17 cellular contexts compared by ENCODE assay signal in genomic region chr18:478679-479078, GRCh38. TPM values are rescaled to one million over a fixed set of nuclear protein-coding genes. Genes with fewer than 3 reads are reported as not detected.
A peak's percentile ranks its signal among the peaks of the same experiment; 100 is the strongest.
DNase-seq lines count a peak whose midpoint lies in the region; ATAC-seq and TF ChIP-seq lines count a peak whose summit lies in the region.
"Had no signal": no experiment of that assay in that cellular context is flagged by ENCODE, and none has a peak within 500 bp of the region (broad histone marks: within the 10 kb centered on the region; RNA-seq: fewer than 3 reads in every experiment).

No MANE protein-coding gene starts in this region.

- POLR2A ChIA-PET in activated CD8-positive, alpha-beta T cell treated with anti-CD3 and anti-CD28 coated beads, Interleukin-2, amount 10 ng/mL, durations not matched to agents 7 days and 5 days (lab: Charles Lee) = no interaction called here

- H3K4me3 Mint-ChIP-seq in chondrocyte (ENCODE audit: unreplicated experiment) = peak overlapping the region; percentile 54
- H3K4me3 Mint-ChIP-seq in activated CD8-positive, alpha-beta T cell treated with anti-CD3 and anti-CD28 coated beads, Interleukin-2, amount 10 ng/mL, durations not matched to agents 7 days and 5 days = no peak overlapping the region
- H3K4me3 Mint-ChIP-seq: CD4-positive, alpha-beta memory T cell; T-helper 1 cell treated with Interleukin-12 subunit alpha and Interleukin-12 subunit beta and Interleukin-4 antibody, amounts not matched to agents 30 μg/mL and 1 μg/mL, for 36 hours had no signal

- H3K9me2 ChIP-seq in hepatocyte (replicated peaks; ENCODE audit: insufficient read depth) = no peaks in the 10 kb centered on the region

- peak overlapping the region; percentile 94 for H3K27ac Mint-ChIP-seq in chondrocyte (ENCODE audit: unreplicated experiment)
- H3K27ac Mint-ChIP-seq in activated CD8-positive, alpha-beta T cell treated with anti-CD3 and anti-CD28 coated beads, Interleukin-2, amount 10 ng/mL, durations not matched to agents 7 days and 5 days = no peak overlapping the region
- H3K27ac Mint-ChIP-seq: CD4-positive, alpha-beta memory T cell; T-helper 1 cell treated with Interleukin-12 subunit alpha and Interleukin-12 subunit beta and Interleukin-4 antibody, amounts not matched to agents 30 μg/mL and 1 μg/mL, for 36 hours had no signal

- H3K4me3 ChIP-seq in hepatocyte (no peak overlapping the region), thoracic aorta (no peak overlapping the region)
- H3K4me3 ChIP-seq: adrenal gland, gastrocnemius medialis, mucosa of descending colon had no signal

- H3K9me3 ChIP-seq in hepatocyte (ENCODE audit: low read depth) (no peaks in the 10 kb centered on the region), thoracic aorta (no peaks in the 10 kb centered on the region)
- H3K9me3 ChIP-seq: adrenal gland, gastrocnemius medialis, mucosa of descending colon had no signal

- no peaks in the 10 kb centered on the region for H3K9me3 Mint-ChIP-seq in chondrocyte (ENCODE audit: low read depth)
- no peaks in the 10 kb centered on the region for H3K9me3 Mint-ChIP-seq in activated CD8-positive, alpha-beta T cell treated with anti-CD3 and anti-CD28 coated beads, Interleukin-2, amount 10 ng/mL, durations not matched to agents 7 days and 5 days (ENCODE audit: insufficient read depth)
- H3K9me3 Mint-ChIP-seq: CD4-positive, alpha-beta memory T cell; T-helper 1 cell treated with Interleukin-12 subunit alpha and Interleukin-12 subunit beta and Interleukin-4 antibody, amounts not matched to agents 30 μg/mL and 1 μg/mL, for 36 hours had no signal

- H3K79me2 ChIP-seq in hepatocyte = peaks cover 2% of the 10 kb centered on the region

- H3K36me3 ChIP-seq in hepatocyte (replicated peaks; ENCODE audit: insufficient read depth, low read depth) (no peaks in the 10 kb centered on the region), thoracic aorta (no peaks in the 10 kb centered on the region)
- H3K36me3 ChIP-seq: adrenal gland, gastrocnemius medialis had no signal

- H3K4me1 Mint-ChIP-seq in chondrocyte (ENCODE audit: low read depth) = peaks cover 55% of the 10 kb centered on the region
- H3K4me1 Mint-ChIP-seq in activated CD8-positive, alpha-beta T cell treated with anti-CD3 and anti-CD28 coated beads, Interleukin-2, amount 10 ng/mL, durations not matched to agents 7 days and 5 days (ENCODE audit: low read depth) = no peaks in the 10 kb centered on the region
- H3K4me1 Mint-ChIP-seq: CD4-positive, alpha-beta memory T cell had no signal

- peak; percentile 53 for DNase-seq in M059J (ENCODE audit: low read depth)
- no peak for DNase-seq in chondrocyte (ENCODE audit: low spot score)
- no peak for DNase-seq in hepatocyte (ENCODE audit: low spot score)
- no peak for DNase-seq in thoracic aorta (ENCODE audit: low spot score)
- DNase-seq in activated CD8-positive, alpha-beta T cell treated with anti-CD3 and anti-CD28 coated beads, Interleukin-2, amount 10 ng/mL, durations not matched to agents 7 days and 5 days = no peak
- DNase-seq in HK-2 (ENCODE audit: unreplicated experiment) = no peak
- DNase-seq: activated T-cell treated with anti-CD3 and anti-CD28 coated beads for 4 hours; adrenal gland; CD4-positive, alpha-beta memory T cell; gastrocnemius medialis; GOT3; mucosa of descending colon; NCI-H1417 treated with DMSO at 0.1 percent for 48 hours; NCI-H446 treated with DMSO at 0.1 percent for 48 hours had no signal

- H3K36me3 Mint-ChIP-seq in chondrocyte (ENCODE audit: low read depth) = no peaks in the 10 kb centered on the region
- no peaks in the 10 kb centered on the region for H3K36me3 Mint-ChIP-seq in activated CD8-positive, alpha-beta T cell treated with anti-CD3 and anti-CD28 coated beads, Interleukin-2, amount 10 ng/mL, durations not matched to agents 7 days and 5 days (ENCODE audit: low read depth)
- H3K36me3 Mint-ChIP-seq: CD4-positive, alpha-beta memory T cell had no signal

- WGBS in hepatocyte (ENCODE audit: low lambda C conversion rate, missing lambda C conversion rate) = 94% methylated on average over 5 of the region's 5 CpGs

- TF ChIP-seq CTCF in chondrocyte (IDR thresholded peaks at IDR 0.05) = no peak
- no peak for TF ChIP-seq CTCF in hepatocyte (IDR thresholded peaks at IDR 0.05; ENCODE audit: poor library complexity)
- no peak for TF ChIP-seq CTCF in thoracic aorta (IDR thresholded peaks at IDR 0.05)

- CTCF ChIA-PET in activated CD8-positive, alpha-beta T cell treated with anti-CD3 and anti-CD28 coated beads, Interleukin-2, amount 10 ng/mL, durations not matched to agents 7 days and 5 days (lab: Charles Lee) = no interaction called here

- ATAC-seq in thoracic aorta (ENCODE audit: insufficient number of reproducible peaks, low FRiP score, low read depth) (peak; percentile 47), GM18502 (IDR thresholded peaks at IDR 0.05; ENCODE audit: poor library complexity, unreplicated experiment) (no peak)
- no peak for ATAC-seq in activated CD8-positive, alpha-beta T cell treated with anti-CD3 and anti-CD28 coated beads, Interleukin-2, amount 10 ng/mL, durations not matched to agents 7 days and 5 days
- ATAC-seq: gastrocnemius medialis, mucosa of descending colon, Panc1 had no signal

- peaks cover 24% of the 10 kb centered on the region for H3K4me1 ChIP-seq in hepatocyte (ENCODE audit: insufficient read depth)
- peaks cover 8 to 21% of the 10 kb centered on the region in 2 donors for H3K4me1 ChIP-seq in thoracic aorta (ENCODE audit: control insufficient read depth in 1 of 2, low read depth in 2 of 2)
- H3K4me1 ChIP-seq: gastrocnemius medialis had no signal

- no peak overlapping the region for H2AFZ ChIP-seq in hepatocyte

- H3K27me3 ChIP-seq in hepatocyte (no peaks in the 10 kb centered on the region), thoracic aorta (replicated peaks; ENCODE audit: insufficient read depth) (no peaks in the 10 kb centered on the region)
- H3K27me3 ChIP-seq: adrenal gland, gastrocnemius medialis had no signal

- H3K27ac ChIP-seq in hepatocyte (peak overlapping the region; percentile 65), thoracic aorta (no peak overlapping the region)
- H3K27ac ChIP-seq: gastrocnemius medialis had no signal

- no peaks in the 10 kb centered on the region for H3K27me3 Mint-ChIP-seq in chondrocyte (ENCODE audit: low read depth)
- peaks cover 3% of the 10 kb centered on the region for H3K27me3 Mint-ChIP-seq in activated CD8-positive, alpha-beta T cell treated with anti-CD3 and anti-CD28 coated beads, Interleukin-2, amount 10 ng/mL, durations not matched to agents 7 days and 5 days (ENCODE audit: low read depth)

- H3K4me2 ChIP-seq in hepatocyte = peak overlapping the region; percentile 37

- no peaks in the 10 kb centered on the region for H4K20me1 ChIP-seq in hepatocyte (ENCODE audit: insufficient read depth, poor library complexity, severe bottlenecking)

RNA-seq across cellular contexts. Expression of gene COLEC12, which starts 21.8 kb away (rescaled TPM):
- total RNA-seq in M059J (2014; rRNA removed; shearing (Covaris generic)) = 39.2 and 61.2 TPM in 2 replicates
- 2.1 to 17.8 TPM (median 2.2 TPM) in 3 replicates for total RNA-seq in chondrocyte
- 21.2 and 23.2 TPM in 2 replicates for total RNA-seq in hepatocyte
- polyA plus RNA-seq in hepatocyte = 28.3 and 33.3 TPM in 2 replicates
- total RNA-seq in thoracic aorta = 10 to 100 TPM; 19.3 to 21.3 TPM
- total RNA-seq in activated CD8-positive, alpha-beta T cell treated with anti-CD3 and anti-CD28 coated beads, Interleukin-2, amount 10 ng/mL, durations not matched to agents 7 days and 5 days = not detected
- polyA plus RNA-seq: CD4-positive, alpha-beta memory T cell had no signal
